ENCODE assay signal across 1 cellular context in the genomic region with DNA sequence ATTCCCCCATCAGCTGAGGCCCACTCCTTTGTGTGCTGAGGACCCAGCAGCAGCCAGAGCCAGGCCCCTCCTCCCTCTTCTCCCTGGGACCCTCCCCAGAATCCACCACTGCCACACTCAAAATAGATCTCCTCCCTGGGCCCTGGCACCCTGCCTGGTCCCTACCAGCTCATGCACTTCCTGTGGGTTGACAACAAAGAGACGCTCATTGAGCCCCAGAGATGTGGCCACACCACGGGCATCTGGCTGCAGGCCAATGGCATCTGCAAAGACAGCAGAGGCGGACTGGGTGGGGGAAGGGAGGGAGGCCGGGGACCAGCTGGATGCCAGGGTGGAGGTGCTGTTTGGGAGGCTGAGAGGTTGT.
TF ChIP-seq lines count a peak whose summit lies in the region.

No MANE protein-coding gene starts in this region.

TF ChIP-seq in A549, 52 proteins besides CTCF, POLR2A, EP300 and RAD21 (continued from another document):
- TF ChIP-seq BCL3 (IDR thresholded peaks at IDR 0.05): no peak
- no peak for TF ChIP-seq ESRRA (IDR thresholded peaks at IDR 0.05; ENCODE audit: borderline replicate concordance, low read length)
- no peak for TF ChIP-seq PHF8 (IDR thresholded peaks at IDR 0.05; ENCODE audit: borderline replicate concordance, low read depth)
- no peak for TF ChIP-seq NPAS2 (CRISPR knock-in tag; IDR thresholded peaks at IDR 0.05; ENCODE audit: borderline replicate concordance)
TF ChIP-seq in A549: peak in this region for 0.
